ENCODE assay signal across 20 cellular contexts in the genomic region with DNA sequence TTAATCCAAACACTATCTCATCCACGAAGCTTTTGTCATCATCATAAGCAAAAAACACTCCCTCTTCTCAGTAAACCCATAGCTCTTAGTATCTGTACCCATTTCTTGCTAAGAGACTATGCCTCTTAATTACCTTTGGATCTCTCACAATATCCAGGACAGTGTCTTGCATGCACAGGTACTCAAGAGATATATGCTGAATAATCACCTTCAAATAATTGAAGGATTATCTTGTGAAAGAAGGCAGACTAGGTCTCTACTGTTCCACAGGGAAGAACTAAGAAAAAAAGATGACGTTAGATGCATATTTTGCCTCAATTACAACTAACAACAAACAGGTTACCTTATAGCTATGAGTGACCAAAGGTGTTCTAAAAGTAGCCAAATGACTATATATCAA. TPM values are rescaled to one million over a fixed set of nuclear protein-coding genes. Genes with fewer than 3 reads are reported as not detected.
A peak's percentile ranks its signal among the peaks of the same experiment; 100 is the strongest.
DNase-seq lines count a peak whose midpoint lies in the region; ATAC-seq and TF ChIP-seq lines count a peak whose summit lies in the region.
"Had no signal": no experiment of that assay in that cellular context is flagged by ENCODE, and none has a peak within 500 bp of the region (broad histone marks: within the 10 kb centered on the region; RNA-seq: fewer than 3 reads in every experiment).

No MANE protein-coding gene starts in this region.

- TF ChIP-seq CTCF in activated CD8-positive, alpha-beta T cell treated with anti-CD3 and anti-CD28 coated beads for 36 hours (IDR thresholded peaks at IDR 0.05) = no peak
- TF ChIP-seq CTCF in neutrophil (IDR thresholded peaks at IDR 0.05) (no peak), HFFc6 (IDR thresholded peaks at IDR 0.05) (no peak), stomach (IDR thresholded peaks at IDR 0.05) (no peak)

- ATAC-seq in activated CD8-positive, alpha-beta T cell treated with anti-CD3 and anti-CD28 coated beads for 36 hours = no peak
- ATAC-seq in activated CD8-positive, alpha-beta T cell treated with anti-CD3 and anti-CD28 coated beads, Interleukin-2, amount 10 ng/mL, durations not matched to agents 7 days and 5 days = no peak
- ATAC-seq: GM23338, HepG2 had no signal

- peaks cover 13% of the 10 kb centered on the region for H3K36me3 Mint-ChIP-seq in activated CD8-positive, alpha-beta T cell treated with anti-CD3 and anti-CD28 coated beads for 36 hours (ENCODE audit: low read depth)
- H3K36me3 Mint-ChIP-seq in activated CD8-positive, alpha-beta T cell treated with anti-CD3 and anti-CD28 coated beads, Interleukin-2, amount 10 ng/mL, durations not matched to agents 7 days and 5 days (ENCODE audit: low read depth) = peaks cover 10% of the 10 kb centered on the region
- H3K36me3 Mint-ChIP-seq in CD4-positive, alpha-beta memory T cell = peaks cover 2 to 19% of the 10 kb centered on the region in 2 donors
- H3K36me3 Mint-ChIP-seq in activated naive CD8-positive, alpha-beta T cell treated with anti-CD3 and anti-CD28 coated beads for 36 hours = peaks cover 20% of the 10 kb centered on the region
- H3K36me3 Mint-ChIP-seq in HFFc6 (ENCODE audit: low read depth) = no peaks in the 10 kb centered on the region; the same call in 1 of the 2 replicates

- no peak for TF ChIP-seq EP300 in stomach (IDR thresholded peaks at IDR 0.05)

- TF ChIP-seq POLR2A in stomach (IDR thresholded peaks at IDR 0.05) = no peak

- no peaks in the 10 kb centered on the region for H3K9me3 ChIP-seq in CD4-positive, alpha-beta memory T cell (ENCODE audit: control insufficient read depth in 1 of 2, low read length in 2 of 2)
- no peaks in the 10 kb centered on the region for H3K9me3 ChIP-seq in neutrophil
- H3K9me3 ChIP-seq in stomach = no peaks in the 10 kb centered on the region
- H3K9me3 ChIP-seq: BLaER1, MG63 had no signal

- H3K4me3 Mint-ChIP-seq in activated CD8-positive, alpha-beta T cell treated with anti-CD3 and anti-CD28 coated beads for 36 hours = no peak overlapping the region
- H3K4me3 Mint-ChIP-seq in activated CD8-positive, alpha-beta T cell treated with anti-CD3 and anti-CD28 coated beads, Interleukin-2, amount 10 ng/mL, durations not matched to agents 7 days and 5 days = no peak overlapping the region
- peak overlapping the region in 2 of 8 donors; percentile 5 to 45 for H3K4me3 Mint-ChIP-seq in CD4-positive, alpha-beta memory T cell
- H3K4me3 Mint-ChIP-seq in activated naive CD8-positive, alpha-beta T cell treated with anti-CD3 and anti-CD28 coated beads for 36 hours = no peak overlapping the region
- H3K4me3 Mint-ChIP-seq in HFFc6 = no peak overlapping the region
- H3K4me3 Mint-ChIP-seq: GM23338 had no signal

- peaks cover 80% of the 10 kb centered on the region for H3K4me1 Mint-ChIP-seq in activated CD8-positive, alpha-beta T cell treated with anti-CD3 and anti-CD28 coated beads for 36 hours (ENCODE audit: low read depth)
- peaks cover 46% of the 10 kb centered on the region for H3K4me1 Mint-ChIP-seq in activated CD8-positive, alpha-beta T cell treated with anti-CD3 and anti-CD28 coated beads, Interleukin-2, amount 10 ng/mL, durations not matched to agents 7 days and 5 days (ENCODE audit: low read depth)
- peaks cover 70 to 95% (median 88%) of the 10 kb centered on the region in 4 donors for H3K4me1 Mint-ChIP-seq in CD4-positive, alpha-beta memory T cell
- peaks cover 72% of the 10 kb centered on the region for H3K4me1 Mint-ChIP-seq in activated naive CD8-positive, alpha-beta T cell treated with anti-CD3 and anti-CD28 coated beads for 36 hours
- H3K4me1 Mint-ChIP-seq in HFFc6 (ENCODE audit: low read depth) = peaks cover 70% of the 10 kb centered on the region

- H3K4me1 ChIP-seq in CD4-positive, alpha-beta memory T cell (ENCODE audit: insufficient read depth, low read length) = peaks cover 93% of the 10 kb centered on the region
- H3K4me1 ChIP-seq in neutrophil (ENCODE audit: control insufficient read depth in 1 of 2, insufficient read depth in 1 of 2, low read depth in 1 of 2, low read length in 1 of 2) (peaks cover 13 to 16% of the 10 kb centered on the region in 2 experiments), stomach (peaks cover 27 to 88% (median 59%) of the 10 kb centered on the region in 4 donors)

- WGBS in stomach, 5 donors = 75 to 80% (median 76%) methylated on average over 2 of the region's 2 CpGs

- intact Hi-C loops in activated CD8-positive, alpha-beta T cell treated with anti-CD3 and anti-CD28 coated beads for 36 hours (cut with micrococcal nuclease) = no loop called here
- intact Hi-C loops in CD4-positive, alpha-beta memory T cell (cut with micrococcal nuclease) = no loop called here
- intact Hi-C loops in stomach (cut with DNase I; ENCODE audit: low total_unique reads) = no loop called here

- POLR2A ChIA-PET in activated CD8-positive, alpha-beta T cell treated with anti-CD3 and anti-CD28 coated beads for 36 hours (lab: Charles Lee) = interaction anchor here (1.1 kb wide), 1 partner anchor 10 kb away, joined by 6 read pairs; no protein-coding TSS in a partner anchor
- POLR2A ChIA-PET in activated CD8-positive, alpha-beta T cell treated with anti-CD3 and anti-CD28 coated beads, Interleukin-2, amount 10 ng/mL, durations not matched to agents 7 days and 5 days (lab: Charles Lee) = no interaction called here
- POLR2A ChIA-PET in CD4-positive, alpha-beta memory T cell (lab: Charles Lee; ENCODE audit: partially characterized antibody) = interaction anchor here (0.7 to 1.8 kb wide), 3 partner anchors 9 to 140 kb away, joined by 3 to 6 read pairs (median 3); partner anchors contain the start of gene CCDC30

- H3K27ac Mint-ChIP-seq in activated CD8-positive, alpha-beta T cell treated with anti-CD3 and anti-CD28 coated beads for 36 hours = peak overlapping the region; percentile 44
- H3K27ac Mint-ChIP-seq in activated CD8-positive, alpha-beta T cell treated with anti-CD3 and anti-CD28 coated beads, Interleukin-2, amount 10 ng/mL, durations not matched to agents 7 days and 5 days = no peak overlapping the region
- H3K27ac Mint-ChIP-seq in CD4-positive, alpha-beta memory T cell = peak overlapping the region in 5 of 7 donors; percentile 8 to 85 (median 77)
- H3K27ac Mint-ChIP-seq in activated naive CD8-positive, alpha-beta T cell treated with anti-CD3 and anti-CD28 coated beads for 36 hours = peak overlapping the region; percentile 67
- H3K27ac Mint-ChIP-seq in HFFc6 = no peak overlapping the region
- H3K27ac Mint-ChIP-seq: GM23338 had no signal

- no peaks in the 10 kb centered on the region for H3K36me3 ChIP-seq in CD4-positive, alpha-beta memory T cell (ENCODE audit: insufficient read depth, low read length)
- no peaks in the 10 kb centered on the region for H3K36me3 ChIP-seq in neutrophil
- H3K36me3 ChIP-seq in stomach = no peaks in the 10 kb centered on the region

- H3K27me3 Mint-ChIP-seq in activated CD8-positive, alpha-beta T cell treated with anti-CD3 and anti-CD28 coated beads for 36 hours = no peaks in the 10 kb centered on the region
- no peaks in the 10 kb centered on the region for H3K27me3 Mint-ChIP-seq in activated CD8-positive, alpha-beta T cell treated with anti-CD3 and anti-CD28 coated beads, Interleukin-2, amount 10 ng/mL, durations not matched to agents 7 days and 5 days (ENCODE audit: low read depth)
- no peaks in the 10 kb centered on the region for H3K27me3 Mint-ChIP-seq in CD4-positive, alpha-beta memory T cell
- H3K27me3 Mint-ChIP-seq in activated naive CD8-positive, alpha-beta T cell treated with anti-CD3 and anti-CD28 coated beads for 36 hours = no peaks in the 10 kb centered on the region
- no peaks in the 10 kb centered on the region for H3K27me3 Mint-ChIP-seq in HFFc6 (ENCODE audit: insufficient read depth)

- no peaks in the 10 kb centered on the region for H3K27me3 ChIP-seq in CD4-positive, alpha-beta memory T cell (ENCODE audit: insufficient read depth, low read length)
- H3K27me3 ChIP-seq in neutrophil (no peaks in the 10 kb centered on the region), stomach (no peaks in the 10 kb centered on the region)
- H3K27me3 ChIP-seq: BLaER1, MG63 had no signal

- H3K9me3 Mint-ChIP-seq in activated CD8-positive, alpha-beta T cell treated with anti-CD3 and anti-CD28 coated beads for 36 hours = no peaks in the 10 kb centered on the region
- H3K9me3 Mint-ChIP-seq in activated CD8-positive, alpha-beta T cell treated with anti-CD3 and anti-CD28 coated beads, Interleukin-2, amount 10 ng/mL, durations not matched to agents 7 days and 5 days (ENCODE audit: insufficient read depth) = no peaks in the 10 kb centered on the region
- H3K9me3 Mint-ChIP-seq in CD4-positive, alpha-beta memory T cell = no peaks in the 10 kb centered on the region
- H3K9me3 Mint-ChIP-seq in activated naive CD8-positive, alpha-beta T cell treated with anti-CD3 and anti-CD28 coated beads for 36 hours = no peaks in the 10 kb centered on the region
- H3K9me3 Mint-ChIP-seq in HFFc6 = no peaks in the 10 kb centered on the region
- H3K9me3 Mint-ChIP-seq: GM23338 had no signal

- CTCF ChIA-PET in activated CD8-positive, alpha-beta T cell treated with anti-CD3 and anti-CD28 coated beads for 36 hours (lab: Charles Lee) = interaction anchor here (1.3 to 1.4 kb wide), 4 partner anchors 10 to 150 kb away, joined by 3 to 4 read pairs (median 3); no protein-coding TSS in a partner anchor
- CTCF ChIA-PET in activated CD8-positive, alpha-beta T cell treated with anti-CD3 and anti-CD28 coated beads, Interleukin-2, amount 10 ng/mL, durations not matched to agents 7 days and 5 days (lab: Charles Lee) = interaction anchor here (0.7 to 1.1 kb wide), 3 partner anchors 10 to 176 kb away, joined by 3 read pairs; no protein-coding TSS in a partner anchor
- CTCF ChIA-PET in CD4-positive, alpha-beta memory T cell (lab: Charles Lee; ENCODE audit: partially characterized antibody) = interaction anchor here (1.3 to 1.4 kb wide), 2 partner anchors 8 to 11 kb away, joined by 4 to 7 read pairs; partner anchors contain the start of gene FOXJ3

- no peak overlapping the region for H3K27ac ChIP-seq in CD4-positive, alpha-beta memory T cell (ENCODE audit: low read depth, low read length)
- H3K27ac ChIP-seq in neutrophil (peak overlapping the region; percentile 14), stomach (no peak overlapping the region)
- H3K27ac ChIP-seq: BLaER1, KMS-11, PC-9 had no signal

- H3K4me3 ChIP-seq in CD4-positive, alpha-beta memory T cell (ENCODE audit: low read length in 2 of 2) = no peak overlapping the region
- H3K4me3 ChIP-seq in neutrophil (ENCODE audit: low read depth in 1 of 2, low read length in 1 of 2) (no peak overlapping the region), stomach (no peak overlapping the region)
- H3K4me3 ChIP-seq: BLaER1, GM23338, MG63, PC-9 had no signal

- DNase-seq in activated CD8-positive, alpha-beta T cell treated with anti-CD3 and anti-CD28 coated beads for 36 hours = no peak
- no peak for DNase-seq in activated CD8-positive, alpha-beta T cell treated with anti-CD3 and anti-CD28 coated beads, Interleukin-2, amount 10 ng/mL, durations not matched to agents 7 days and 5 days
- no peak for DNase-seq in CD4-positive, alpha-beta memory T cell
- no peak for DNase-seq in activated naive CD8-positive, alpha-beta T cell treated with anti-CD3 and anti-CD28 coated beads for 36 hours
- no peak for DNase-seq in T-helper 1 cell
- no peak for DNase-seq in HFFc6
- no peak for DNase-seq in stomach
- DNase-seq: COR-L47, GF-D8, MG63, NCI-H1092, NCI-H146, NCI-H774, PC-9 had no signal

RNA-seq across cellular contexts. Expression of gene FOXJ3, which starts 11.5 kb away (rescaled TPM):
- total RNA-seq in activated CD8-positive, alpha-beta T cell treated with anti-CD3 and anti-CD28 coated beads for 36 hours = 10 to 100 TPM; 43.1 to 44.0 TPM
- 10 to 100 TPM; 41.5 to 44.5 TPM for total RNA-seq in activated CD8-positive, alpha-beta T cell treated with anti-CD3 and anti-CD28 coated beads, Interleukin-2, amount 10 ng/mL, durations not matched to agents 7 days and 5 days
- 100 to 1,000 TPM in 1 of 2 experiments, 10 to 100 TPM in 1; 97.4 to 102 TPM for total RNA-seq in CD4-positive, alpha-beta memory T cell
- 10 to 100 TPM; 23.7 to 46.6 TPM for polyA plus RNA-seq in CD4-positive, alpha-beta memory T cell
- total RNA-seq in activated naive CD8-positive, alpha-beta T cell treated with anti-CD3 and anti-CD28 coated beads for 36 hours = 10 to 100 TPM; 43.7 to 47.2 TPM
- 10 to 100 TPM; 24.5 to 31.3 (median 28.9) TPM for total RNA-seq in HFFc6 (2021; fragmentation: NEBNext Ultra II Directional; extraction: Animal tissue kit (Norgen Biotek cat#: 25700))
- total RNA-seq in stomach = 10 to 100 TPM; 10.1 to 57.3 (median 33.9) TPM
- 10 to 100 TPM in 2 of 3 donors, 1 to 10 TPM in 1; 8.3 to 13.4 (median 10.5) TPM for polyA plus RNA-seq in stomach

RNA-seq across cellular contexts. Expression of gene RIMKLA, which starts 57.0 kb away (rescaled TPM):
- total RNA-seq in activated CD8-positive, alpha-beta T cell treated with anti-CD3 and anti-CD28 coated beads for 36 hours = 10 to 100 TPM in 1 of 2 experiments, 1 to 10 TPM in 1; 9.8 to 10.3 TPM
- total RNA-seq in activated CD8-positive, alpha-beta T cell treated with anti-CD3 and anti-CD28 coated beads, Interleukin-2, amount 10 ng/mL, durations not matched to agents 7 days and 5 days = 1 to 10 TPM; 2.5 TPM
- under 1 TPM; 0.03 to 0.06 TPM for total RNA-seq in CD4-positive, alpha-beta memory T cell
- under 1 TPM; 0.24 to 0.49 TPM for polyA plus RNA-seq in CD4-positive, alpha-beta memory T cell
- total RNA-seq in activated naive CD8-positive, alpha-beta T cell treated with anti-CD3 and anti-CD28 coated beads for 36 hours = 1 to 10 TPM; 6.3 to 8.1 TPM
- not detected for total RNA-seq in HFFc6 (2021; fragmentation: NEBNext Ultra II Directional; extraction: Animal tissue kit (Norgen Biotek cat#: 25700))
- total RNA-seq in stomach = 10 to 100 TPM in 2 of 5 donors, 1 to 10 TPM in 1, under 1 TPM in 1, not detected in 1; 0.55 to 12.7 (median 6.7) TPM
- under 1 TPM; 0.15 to 0.56 (median 0.33) TPM for polyA plus RNA-seq in stomach
- total RNA-seq: A172 had no signal

Comparison
In these comparisons a context has a peak if more than half of its experiments do, and no peak if none do; other contexts are left out.
1. H3K27ac Mint-ChIP-seq: peak in activated CD8-positive, alpha-beta T cell treated with anti-CD3 and anti-CD28 coated beads for 36 hours (single experiment), CD4-positive, alpha-beta memory T cell (5 of 7) and activated naive CD8-positive, alpha-beta T cell treated with anti-CD3 and anti-CD28 coated beads for 36 hours (single experiment); none in activated CD8-positive, alpha-beta T cell treated with anti-CD3 and anti-CD28 coated beads, Interleukin-2, amount 10 ng/mL, durations not matched to agents 7 days and 5 days (single experiment) and HFFc6 (single experiment).